Comparison of ENCODE assay signal across 8 cellular contexts in the genomic region with DNA sequence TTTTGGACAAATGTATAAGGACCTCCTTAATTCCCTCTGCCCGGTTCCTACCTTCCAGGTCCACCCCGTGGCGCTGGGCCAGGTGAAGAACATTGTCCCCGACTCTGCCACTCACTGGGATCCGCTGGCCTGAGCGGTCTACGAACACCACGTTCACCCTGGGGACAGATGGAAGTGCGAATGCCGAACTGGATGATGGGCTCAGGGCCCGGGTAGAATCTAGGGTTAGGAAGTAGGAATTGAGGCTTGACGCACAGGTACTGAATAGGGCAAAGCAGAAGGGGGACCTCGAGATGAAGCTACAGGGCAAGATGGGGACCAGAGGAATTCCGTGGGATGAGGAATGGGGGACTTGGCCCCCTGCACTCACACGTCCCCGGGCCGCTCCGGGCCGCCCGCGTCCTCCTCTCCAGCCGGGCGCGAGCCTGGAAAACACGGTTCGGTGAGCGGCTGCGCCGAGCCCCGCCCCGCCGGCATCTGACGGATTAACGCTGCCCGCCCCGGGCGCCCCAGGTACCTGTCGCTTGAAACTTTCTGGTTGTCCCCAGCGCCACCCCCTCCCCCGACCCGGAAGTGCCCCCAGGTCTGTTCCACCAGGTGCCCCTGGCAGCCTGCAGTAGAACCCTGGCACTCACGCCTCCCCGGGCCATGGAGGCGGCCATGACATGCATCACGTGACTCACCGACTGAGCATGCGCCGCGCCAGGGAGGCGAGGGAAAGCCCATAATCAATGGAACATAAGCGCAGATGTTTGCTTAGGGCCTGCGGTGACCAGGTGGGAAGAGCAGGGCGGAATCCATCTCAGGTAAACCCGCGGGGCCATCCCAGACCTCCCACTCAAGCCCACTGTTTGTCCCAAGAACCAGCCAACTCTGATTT.
A peak's percentile ranks its signal among the peaks of the same experiment; 100 is the strongest.
DNase-seq lines count a peak whose midpoint lies in the region; ATAC-seq lines count a peak whose summit lies in the region.

A gene (minus strand): TSS at position 681 of the 880 bp plus-strand sequence. CDS start 19 bp downstream, at position 662.

- no peak within 1 kb of the TSS for H3K27ac ChIP-seq in caudate nucleus (ENCODE audit: low read depth, low read length)

- ATAC-seq in HG02973 (IDR thresholded peaks at IDR 0.05; ENCODE audit: unreplicated experiment) (peak; percentile 53), HG02642 (IDR thresholded peaks at IDR 0.05; ENCODE audit: poor library complexity, unreplicated experiment) (no peak)

- peak; percentile 63 for DNase-seq in GDM1 (lab: John Stamatoyannopoulos, UW)
- DNase-seq in NCI-H226 = peak; percentile 76
- peak; percentile 77 to 86 (median 81) for DNase-seq in activated CD4-positive, CD25-positive, alpha-beta regulatory T cell (lab: John Stamatoyannopoulos, UW)
- peak; percentile 52 to 92 (median 81) for DNase-seq in caudate nucleus (lab: John Stamatoyannopoulos, UW)
- peak; percentile 91 for DNase-seq in islet precursor cell
- DNase-seq in stimulated activated CD4-positive, alpha-beta T cell treated with anti-CD3 and anti-CD28 coated beads, Interleukin-12 subunit alpha, Interleukin-12 subunit beta, amount 100 ng/mL, for 24 hours (ENCODE audit: low read depth in 2 of 2) = peak; percentile 83 to 91
